ENCODE assay signal across 1 cellular context in genomic region chr1:232435746-232436145, GRCh38.
TF ChIP-seq lines count a peak whose summit lies in the region.

No MANE protein-coding gene starts in this region.

TF ChIP-seq in IMR-90, 13 proteins besides CTCF, POLR2A, EP300 and RAD21 (continued from another document):
- TF ChIP-seq SMC3 (IDR thresholded peaks at IDR 0.05; ENCODE audit: low read depth, low read length): no peak
- TF ChIP-seq RFX5 (IDR thresholded peaks at IDR 0.05; ENCODE audit: low read depth, low read length): no peak
- no peak for TF ChIP-seq CEBPB (IDR thresholded peaks at IDR 0.05; ENCODE audit: low read depth, low read length)
- no peak for TF ChIP-seq CHD1 (IDR thresholded peaks at IDR 0.05; ENCODE audit: low read depth, low read length)
- TF ChIP-seq, protein P1, sequence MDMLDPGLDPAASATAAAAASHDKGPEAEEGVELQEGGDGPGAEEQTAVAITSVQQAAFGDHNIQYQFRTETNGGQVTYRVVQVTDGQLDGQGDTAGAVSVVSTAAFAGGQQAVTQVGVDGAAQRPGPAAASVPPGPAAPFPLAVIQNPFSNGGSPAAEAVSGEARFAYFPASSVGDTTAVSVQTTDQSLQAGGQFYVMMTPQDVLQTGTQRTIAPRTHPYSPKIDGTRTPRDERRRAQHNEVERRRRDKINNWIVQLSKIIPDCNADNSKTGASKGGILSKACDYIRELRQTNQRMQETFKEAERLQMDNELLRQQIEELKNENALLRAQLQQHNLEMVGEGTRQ (IDR thresholded peaks at IDR 0.05; ENCODE audit: low read depth, low read length): no peak
- no peak for TF ChIP-seq MAFK (IDR thresholded peaks at IDR 0.05; ENCODE audit: low read depth, low read length)
- no peak for TF ChIP-seq ELK1 (IDR thresholded peaks at IDR 0.05; ENCODE audit: borderline replicate concordance, low read depth, low read length)
- no peak for TF ChIP-seq RCOR1 (IDR thresholded peaks at IDR 0.05; ENCODE audit: insufficient replicate concordance, low read length)
- no peak for TF ChIP-seq NFE2L2 (IDR thresholded peaks at IDR 0.05; ENCODE audit: low read depth, low read length)
- TF ChIP-seq FOS (IDR thresholded peaks at IDR 0.05; ENCODE audit: low read depth, low read length): no peak
